Comparison of ENCODE assay signal across 1 cellular context in genomic region chr12:48351022-48351708, GRCh38.
TF ChIP-seq lines count a peak whose summit lies in the region.

No MANE protein-coding gene starts in this region.

TF ChIP-seq in HepG2, 621 proteins besides CTCF, POLR2A, EP300 and RAD21 (continued from another document and continues in another):
- TF ChIP-seq ZNF281 (CRISPR knock-in tag; IDR thresholded peaks at IDR 0.05; ENCODE audit: borderline replicate concordance) (no peak), CHD4 (IDR thresholded peaks at IDR 0.05; ENCODE audit: borderline replicate concordance, low read length) (no peak), FOXA3 (CRISPR knock-in tag; IDR thresholded peaks at IDR 0.05) (no peak), MTF2 (CRISPR knock-in tag; IDR thresholded peaks at IDR 0.05; ENCODE audit: borderline replicate concordance) (no peak), NR2F1 (CRISPR knock-in tag; IDR thresholded peaks at IDR 0.05) (no peak), ZMAT5 (CRISPR knock-in tag; IDR thresholded peaks at IDR 0.05; ENCODE audit: borderline replicate concordance, low read depth) (no peak), ZNF670 (CRISPR knock-in tag; IDR thresholded peaks at IDR 0.05; ENCODE audit: borderline replicate concordance) (no peak), THAP8 (CRISPR knock-in tag; IDR thresholded peaks at IDR 0.05; ENCODE audit: borderline replicate concordance) (no peak), SETDB1 (CRISPR knock-in tag; IDR thresholded peaks at IDR 0.05; ENCODE audit: borderline replicate concordance) (no peak), ARID2 (CRISPR knock-in tag; IDR thresholded peaks at IDR 0.05; ENCODE audit: borderline replicate concordance) (no peak), TOE1 (CRISPR knock-in tag; IDR thresholded peaks at IDR 0.05) (no peak), ZNF251 (CRISPR knock-in tag; IDR thresholded peaks at IDR 0.05) (0 out of 2 replicates have a peak, but pooled peaks have one; percentile 41), TP53 (CRISPR knock-in tag; conservative IDR thresholded peaks at IDR 0.05) (no peak), ZNF720 (CRISPR knock-in tag; IDR thresholded peaks at IDR 0.05) (no peak), HCFC1 (IDR thresholded peaks at IDR 0.05; ENCODE audit: low read depth, low read length) (no peak), TARDBP (CRISPR knock-in tag; IDR thresholded peaks at IDR 0.05) (no peak; the same call in 1 of the 2 replicates), ZNF275 (CRISPR knock-in tag; IDR thresholded peaks at IDR 0.05; ENCODE audit: borderline replicate concordance) (no peak), TRIM22 (IDR thresholded peaks at IDR 0.05) (no peak), ZSCAN22 (CRISPR knock-in tag; IDR thresholded peaks at IDR 0.05) (no peak), ARID5B (CRISPR knock-in tag; IDR thresholded peaks at IDR 0.05) (peak; percentile 51; the same call in 1 of the 2 replicates), SOX13 (IDR thresholded peaks at IDR 0.05) (no peak), SOX13 (CRISPR knock-in tag; conservative IDR thresholded peaks at IDR 0.05 in 1 of 2, IDR thresholded peaks at IDR 0.05 in 1 of 2) (0 out of 4 replicates have a peak, but pooled peaks of 1 of the 2 experiments have one; percentile 18), AHR (CRISPR knock-in tag; IDR thresholded peaks at IDR 0.05) (no peak), FOSL2 (CRISPR knock-in tag; IDR thresholded peaks at IDR 0.05) (peak; percentile 30; the same call in 1 of the 2 replicates), ZNF468 (CRISPR knock-in tag; IDR thresholded peaks at IDR 0.05) (no peak), GMEB1 (CRISPR knock-in tag; IDR thresholded peaks at IDR 0.05; ENCODE audit: borderline replicate concordance) (no peak), ZNF230 (CRISPR knock-in tag; IDR thresholded peaks at IDR 0.05) (no peak), RFXAP (CRISPR knock-in tag; IDR thresholded peaks at IDR 0.05; ENCODE audit: borderline replicate concordance) (no peak), ZNF546 (CRISPR knock-in tag; conservative IDR thresholded peaks at IDR 0.05) (no peak), ZNF607 (CRISPR knock-in tag; IDR thresholded peaks at IDR 0.05; ENCODE audit: borderline replicate concordance) (no peak), LRRFIP1 (CRISPR knock-in tag; conservative IDR thresholded peaks at IDR 0.05) (no peak), SCMH1 (CRISPR knock-in tag; IDR thresholded peaks at IDR 0.05; ENCODE audit: borderline replicate concordance) (no peak), ZBTB20 (CRISPR knock-in tag; IDR thresholded peaks at IDR 0.05; ENCODE audit: borderline replicate concordance, low read depth) (no peak; the same call in 1 of the 2 replicates), HNF4G (IDR thresholded peaks at IDR 0.05; ENCODE audit: borderline replicate concordance, low read depth, low read length) (no peak), HNF4G (CRISPR knock-in tag; IDR thresholded peaks at IDR 0.05; ENCODE audit: borderline replicate concordance, low read depth) (no peak), ZNF383 (CRISPR knock-in tag; IDR thresholded peaks at IDR 0.05; ENCODE audit: borderline replicate concordance) (no peak), TFDP2 (CRISPR knock-in tag; IDR thresholded peaks at IDR 0.05) (no peak), ZFYVE20 (CRISPR knock-in tag; IDR thresholded peaks at IDR 0.05; ENCODE audit: borderline replicate concordance, low read depth) (no peak), POLR2AphosphoS2 (IDR thresholded peaks at IDR 0.05; ENCODE audit: low read depth, low read length) (no peak), GABPA (IDR thresholded peaks at IDR 0.05; ENCODE audit: low read depth, low read length) (no peak), GABPA (CRISPR knock-in tag; IDR thresholded peaks at IDR 0.05; ENCODE audit: low read depth) (peak; percentile 2; the same call in 1 of the 2 replicates), NCOA1 (CRISPR knock-in tag; IDR thresholded peaks at IDR 0.05) (no peak), SP140L (CRISPR knock-in tag; IDR thresholded peaks at IDR 0.05; ENCODE audit: borderline replicate concordance) (no peak), NFYC (CRISPR knock-in tag; IDR thresholded peaks at IDR 0.05) (no peak), PLRG1 (conservative IDR thresholded peaks at IDR 0.05) (no peak), MAFG (CRISPR knock-in tag; IDR thresholded peaks at IDR 0.05) (no peak), U2AF1 (optimal IDR thresholded peaks at IDR 0.05; ENCODE audit: low read depth, low read length) (no peak), KLF16 (CRISPR knock-in tag; IDR thresholded peaks at IDR 0.05) (no peak), NFIB (CRISPR knock-in tag; IDR thresholded peaks at IDR 0.05; ENCODE audit: borderline replicate concordance) (no peak), SATB2 (CRISPR knock-in tag; IDR thresholded peaks at IDR 0.05) (no peak), NFE2L2 (IDR thresholded peaks at IDR 0.05; ENCODE audit: low read length) (no peak), ATF7 (IDR thresholded peaks at IDR 0.05) (no peak), ATF7 (CRISPR knock-in tag; IDR thresholded peaks at IDR 0.05) (no peak), ARNTL (CRISPR knock-in tag; IDR thresholded peaks at IDR 0.05) (no peak), DNMT3B (CRISPR knock-in tag; conservative IDR thresholded peaks at IDR 0.05) (no peak), HNRNPL (IDR thresholded peaks at IDR 0.05; ENCODE audit: low read depth, low read length) (no peak)
